ENCODE assay signal across 8 cellular contexts in genomic region chr16:69754469-69755310, GRCh38. TPM values are rescaled to one million over a fixed set of nuclear protein-coding genes. Genes with fewer than 3 reads are reported as not detected.
DNase-seq lines count a peak whose midpoint lies in the region; ATAC-seq and TF ChIP-seq lines count a peak whose summit lies in the region.

Gene NOB1 (minus strand): TSS chr16:69754926. CDS start chr16:69754910, 16 bp downstream.

- no peaks in the 10 kb centered on the region for H3K9me3 ChIP-seq in OCI-LY3 (ENCODE audit: insufficient read depth, low read length)
- H3K9me3 ChIP-seq in mononuclear cell (ENCODE audit: low read depth, low read length) = no peaks in the 10 kb centered on the region

- H3K27ac ChIP-seq in OCI-LY3 (ENCODE audit: low read length) = peak within 1 kb of the TSS; percentile 61

- peaks cover 29% of the 10 kb centered on the region for H3K36me3 ChIP-seq in OCI-LY3 (replicated peaks; ENCODE audit: low read depth, low read length)

- peaks cover 48% of the 10 kb centered on the region for H3K79me2 ChIP-seq in OCI-LY3 (ENCODE audit: low read length)

- H3K4me3 ChIP-seq in OCI-LY3 (ENCODE audit: low read length) (peak within 1 kb of the TSS; percentile 93), mononuclear cell (ENCODE audit: low read length) (peak within 1 kb of the TSS; percentile 78)

- H4K20me1 ChIP-seq in OCI-LY3 (ENCODE audit: insufficient read depth, low read length) = peaks cover 4% of the 10 kb centered on the region; the same call in 1 of the 2 replicates

- DNase-seq in DMS114 treated with DMSO at 0.1 percent for 48 hours (lab: John Stamatoyannopoulos, UW; ENCODE audit: unreplicated experiment) = peak; percentile 89
- DNase-seq in HuH-7.5 (ENCODE audit: low spot score) = peak; percentile 88
- DNase-seq in activated T-cell treated with anti-CD3 and anti-CD28 coated beads for 1 hour (ENCODE audit: low read depth) = peak; percentile 94
- peak; percentile 79 for DNase-seq in epidermal melanocyte (ENCODE audit: insufficient read length, low spot score)
- peak; percentile 88 to 94 for DNase-seq in stimulated activated CD8-positive, alpha-beta memory T cell treated with anti-CD3 and anti-CD28 coated beads, Interleukin-4, amount 100 ng/mL, for 1 hour (ENCODE audit: low read depth in 2 of 2, low spot score in 1 of 2)

- TF ChIP-seq CTCF in OCI-LY3 (IDR thresholded peaks at IDR 0.05; ENCODE audit: low read depth, low read length) = peak; percentile 85

- H3K9ac ChIP-seq in OCI-LY3 (ENCODE audit: low read length) = peak within 1 kb of the TSS; percentile 95

- peak; percentile 90 for ATAC-seq in GM21515 (IDR thresholded peaks at IDR 0.05; ENCODE audit: unreplicated experiment)

- H2AFZ ChIP-seq in OCI-LY3 (ENCODE audit: low read depth, low read length) = peak within 1 kb of the TSS; percentile 94

- H3K4me2 ChIP-seq in OCI-LY3 (ENCODE audit: low read length) = peak within 1 kb of the TSS; percentile 85

- H3K27me3 ChIP-seq in OCI-LY3 (ENCODE audit: low read depth, low read length) (no peaks in the 10 kb centered on the region), mononuclear cell (ENCODE audit: insufficient read depth, low read length) (no peaks in the 10 kb centered on the region)

- H3K4me1 ChIP-seq in OCI-LY3 (ENCODE audit: low read length) (peaks cover 7% of the 10 kb centered on the region), mononuclear cell (ENCODE audit: insufficient read depth, low read length) (peaks cover 21% of the 10 kb centered on the region)

RNA-seq across cellular contexts. Expression of gene NOB1, which starts in this region (rescaled TPM):
- 22.4 TPM for total RNA-seq in mononuclear cell

Comparison
In these comparisons a context has a peak if more than half of its experiments do, and no peak if none do; other contexts are left out.
1. Peak in every context shown above with its lines: DNase-seq, ATAC-seq, H3K4me3 ChIP-seq and H3K27ac ChIP-seq.